Comparison of ENCODE assay signal across 9 cellular contexts in the genomic region with DNA sequence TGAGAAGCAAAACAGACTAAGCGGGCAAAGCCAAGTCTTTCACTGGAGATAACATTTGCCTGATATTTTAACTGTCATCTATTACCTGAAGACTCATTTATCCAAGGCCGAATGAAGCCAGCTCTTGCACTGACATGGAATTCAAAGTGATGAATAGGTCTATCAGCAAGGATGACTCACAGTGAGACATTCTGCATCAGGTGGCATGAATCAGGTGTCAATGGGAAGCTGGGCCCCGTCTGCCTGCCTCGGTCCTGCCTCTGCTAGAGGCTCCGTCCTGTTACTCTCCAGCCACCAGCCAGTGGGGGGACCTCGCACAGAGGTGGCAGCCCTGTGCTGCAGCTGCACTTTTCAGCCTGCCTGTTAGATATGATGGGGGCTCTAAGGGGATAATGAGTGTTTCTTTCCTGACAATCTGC. TPM values are rescaled to one million over a fixed set of nuclear protein-coding genes. Genes with fewer than 3 reads are reported as not detected.
DNase-seq lines count a peak whose midpoint lies in the region; ATAC-seq and TF ChIP-seq lines count a peak whose summit lies in the region.
"Had no signal": no experiment of that assay in that cellular context is flagged by ENCODE, and none has a peak within 500 bp of the region (broad histone marks: within the 10 kb centered on the region; RNA-seq: fewer than 3 reads in every experiment).

No MANE protein-coding gene starts in this region.

- no TSS peak for BruUV-seq in Panc1 (replicated peaks; lab: Mats Ljungman, UMichigan)

- no peak for TF ChIP-seq CTCF in Panc1 (IDR thresholded peaks at IDR 0.05)
- no peak for TF ChIP-seq CTCF in fibroblast of the aortic adventitia (IDR thresholded peaks at IDR 0.05; ENCODE audit: insufficient read depth, low read length)

- no peaks in the 10 kb centered on the region for H3K27me3 Mint-ChIP-seq in T-helper 2 cell treated with Interferon-gamma antibody and Interleukin-4, amounts not matched to agents 5 μg/mL and 100 μg/mL, for 36 hours (ENCODE audit: low read depth)
- peaks cover 2% of the 10 kb centered on the region for H3K27me3 Mint-ChIP-seq in activated CD4-positive, alpha-beta T cell treated with anti-CD3 and anti-CD28 coated beads, Interleukin-2, amount 10 ng/mL, durations not matched to agents 7 days and 5 days
- no peaks in the 10 kb centered on the region for H3K27me3 Mint-ChIP-seq in stimulated activated memory B cell treated with anti-CD40 and anti-IgM and Interleukin-4, amounts not matched to agents 10 μg/mL and 1 μg/mL and 100 μg/mL, for 72 hours

- no peaks in the 10 kb centered on the region for H3K9me3 Mint-ChIP-seq in T-helper 2 cell treated with Interferon-gamma antibody and Interleukin-4, amounts not matched to agents 5 μg/mL and 100 μg/mL, for 36 hours
- H3K9me3 Mint-ChIP-seq in activated CD4-positive, alpha-beta T cell treated with anti-CD3 and anti-CD28 coated beads, Interleukin-2, amount 10 ng/mL, durations not matched to agents 7 days and 5 days, result no peaks in the 10 kb centered on the region
- no peaks in the 10 kb centered on the region for H3K9me3 Mint-ChIP-seq in stimulated activated memory B cell treated with anti-CD40 and anti-IgM and Interleukin-4, amounts not matched to agents 10 μg/mL and 1 μg/mL and 100 μg/mL, for 72 hours

- no peaks in the 10 kb centered on the region for H3K36me3 ChIP-seq in Panc1 (ENCODE audit: control insufficient read depth, insufficient read depth, low read length)

- POLR2A ChIA-PET in Panc1 (lab: Charles Lee), result no interaction called here
- POLR2A ChIA-PET in activated CD4-positive, alpha-beta T cell treated with anti-CD3 and anti-CD28 coated beads, Interleukin-2, amount 10 ng/mL, durations not matched to agents 7 days and 5 days (lab: Charles Lee), result no interaction called here

- H3K4me3 ChIP-seq in Panc1 (ENCODE audit: low read depth in 2 of 2, low read length in 2 of 2) (peak overlapping the region in 1 of 2 experiments; percentile 17; a peak in 2 of 4 replicates), fibroblast of the aortic adventitia (ENCODE audit: low read depth, low read length) (no peak overlapping the region)

- in situ Hi-C loops in Panc1 (cut with HindIII; ENCODE audit: low pct_unique_long_range_greater_than_20kb, low sequenced_read_pairs), result no loop called here

- H3K4me1 Mint-ChIP-seq in T-helper 2 cell treated with Interferon-gamma antibody and Interleukin-4, amounts not matched to agents 5 μg/mL and 100 μg/mL, for 36 hours (ENCODE audit: low read depth), result no peaks in the 10 kb centered on the region
- no peaks in the 10 kb centered on the region for H3K4me1 Mint-ChIP-seq in activated CD4-positive, alpha-beta T cell treated with anti-CD3 and anti-CD28 coated beads, Interleukin-2, amount 10 ng/mL, durations not matched to agents 7 days and 5 days
- H3K4me1 Mint-ChIP-seq in stimulated activated memory B cell treated with anti-CD40 and anti-IgM and Interleukin-4, amounts not matched to agents 10 μg/mL and 1 μg/mL and 100 μg/mL, for 72 hours, result no peaks in the 10 kb centered on the region

- H3K4me1 ChIP-seq in Panc1 (ENCODE audit: control insufficient read depth, insufficient read depth, low read length), result peaks cover 7% of the 10 kb centered on the region

- ATAC-seq in Panc1, result peak; percentile 93
- no peak for ATAC-seq in stimulated activated memory B cell treated with anti-CD40 and anti-IgM and Interleukin-4, amounts not matched to agents 10 μg/mL and 1 μg/mL and 100 μg/mL, for 72 hours

- CTCF ChIA-PET in Panc1 (lab: Charles Lee), result no interaction called here
- CTCF ChIA-PET in activated CD4-positive, alpha-beta T cell treated with anti-CD3 and anti-CD28 coated beads, Interleukin-2, amount 10 ng/mL, durations not matched to agents 7 days and 5 days (lab: Charles Lee), result no interaction called here

- H3K36me3 Mint-ChIP-seq in T-helper 2 cell treated with Interferon-gamma antibody and Interleukin-4, amounts not matched to agents 5 μg/mL and 100 μg/mL, for 36 hours (ENCODE audit: low read depth), result no peaks in the 10 kb centered on the region
- H3K36me3 Mint-ChIP-seq in activated CD4-positive, alpha-beta T cell treated with anti-CD3 and anti-CD28 coated beads, Interleukin-2, amount 10 ng/mL, durations not matched to agents 7 days and 5 days (ENCODE audit: low read depth), result no peaks in the 10 kb centered on the region
- no peaks in the 10 kb centered on the region for H3K36me3 Mint-ChIP-seq in stimulated activated memory B cell treated with anti-CD40 and anti-IgM and Interleukin-4, amounts not matched to agents 10 μg/mL and 1 μg/mL and 100 μg/mL, for 72 hours

- no peaks in the 10 kb centered on the region for H3K27me3 ChIP-seq in Panc1 (ENCODE audit: control insufficient read depth, insufficient read depth, low read length)

- no peak overlapping the region for H3K27ac Mint-ChIP-seq in T-helper 2 cell treated with Interferon-gamma antibody and Interleukin-4, amounts not matched to agents 5 μg/mL and 100 μg/mL, for 36 hours
- no peak overlapping the region for H3K27ac Mint-ChIP-seq in activated CD4-positive, alpha-beta T cell treated with anti-CD3 and anti-CD28 coated beads, Interleukin-2, amount 10 ng/mL, durations not matched to agents 7 days and 5 days
- no peak overlapping the region for H3K27ac Mint-ChIP-seq in stimulated activated memory B cell treated with anti-CD40 and anti-IgM and Interleukin-4, amounts not matched to agents 10 μg/mL and 1 μg/mL and 100 μg/mL, for 72 hours

- no peak overlapping the region for H3K4me3 Mint-ChIP-seq in T-helper 2 cell treated with Interferon-gamma antibody and Interleukin-4, amounts not matched to agents 5 μg/mL and 100 μg/mL, for 36 hours
- no peak overlapping the region for H3K4me3 Mint-ChIP-seq in activated CD4-positive, alpha-beta T cell treated with anti-CD3 and anti-CD28 coated beads, Interleukin-2, amount 10 ng/mL, durations not matched to agents 7 days and 5 days
- no peak overlapping the region for H3K4me3 Mint-ChIP-seq in stimulated activated memory B cell treated with anti-CD40 and anti-IgM and Interleukin-4, amounts not matched to agents 10 μg/mL and 1 μg/mL and 100 μg/mL, for 72 hours

- intact Hi-C loops in Panc1 (cut with micrococcal nuclease; ENCODE audit: unreplicated experiment), result no loop called here

- peak overlapping the region; percentile 68 for H3K27ac ChIP-seq in Panc1 (ENCODE audit: low read length)

- H3K9me3 ChIP-seq in Panc1 (ENCODE audit: control insufficient read depth, insufficient read depth, low read depth, low read length), result no peaks in the 10 kb centered on the region

- DNase-seq in DMS53 treated with DMSO at 0.1 percent for 48 hours (lab: John Stamatoyannopoulos, UW; ENCODE audit: unreplicated experiment) (peak; percentile 28), Panc1 (ENCODE audit: low read depth, low spot score) (no peak), fibroblast of the aortic adventitia (ENCODE audit: low read depth) (peak; percentile 18), nucleus accumbens (lab: John Stamatoyannopoulos, UW) (peak in 35 of 56 donors; percentile 6 to 73 (median 40)), globus pallidus (ENCODE audit: low spot score) (no peak)
- no peak for DNase-seq in T-helper 2 cell treated with Interferon-gamma antibody and Interleukin-4, amounts not matched to agents 5 μg/mL and 100 μg/mL, for 36 hours (ENCODE audit: low spot score)
- no peak for DNase-seq in activated CD4-positive, alpha-beta T cell treated with anti-CD3 and anti-CD28 coated beads, Interleukin-2, amount 10 ng/mL, durations not matched to agents 7 days and 5 days
- DNase-seq: activated T-cell treated with anti-CD3 and anti-CD28 coated beads, Interleukin-2, amount 50 U/mL, for 1 hour had no signal

RNA-seq across cellular contexts. Expression of a gene that starts 23.5 kb away (rescaled TPM):
- 6.5 TPM for total RNA-seq in Panc1 (2021; ENCODE audit: unreplicated experiment)
- polyA plus RNA-seq in Panc1 (2012; ENCODE audit: insufficient read length), result 2.8 TPM
- total RNA-seq in fibroblast of the aortic adventitia (ENCODE audit: low replicate concordance), result 7.8 and 11.0 TPM in 2 replicates
- under 1 TPM; 0.02 to 0.25 TPM for total RNA-seq in activated CD4-positive, alpha-beta T cell treated with anti-CD3 and anti-CD28 coated beads, Interleukin-2, amount 10 ng/mL, durations not matched to agents 7 days and 5 days

Comparison
In these comparisons a context has a peak if more than half of its experiments do, and no peak if none do; other contexts are left out.
1. DNase-seq: peak in DMS53 treated with DMSO at 0.1 percent for 48 hours (single experiment), fibroblast of the aortic adventitia (single experiment) and nucleus accumbens (35 of 56); none in Panc1 (single experiment), globus pallidus (single experiment), T-helper 2 cell treated with Interferon-gamma antibody and Interleukin-4, amounts not matched to agents 5 μg/mL and 100 μg/mL, for 36 hours (single experiment) and activated CD4-positive, alpha-beta T cell treated with anti-CD3 and anti-CD28 coated beads, Interleukin-2, amount 10 ng/mL, durations not matched to agents 7 days and 5 days (single experiment).